ENCODE assay signal across 8 cellular contexts in the genomic region with DNA sequence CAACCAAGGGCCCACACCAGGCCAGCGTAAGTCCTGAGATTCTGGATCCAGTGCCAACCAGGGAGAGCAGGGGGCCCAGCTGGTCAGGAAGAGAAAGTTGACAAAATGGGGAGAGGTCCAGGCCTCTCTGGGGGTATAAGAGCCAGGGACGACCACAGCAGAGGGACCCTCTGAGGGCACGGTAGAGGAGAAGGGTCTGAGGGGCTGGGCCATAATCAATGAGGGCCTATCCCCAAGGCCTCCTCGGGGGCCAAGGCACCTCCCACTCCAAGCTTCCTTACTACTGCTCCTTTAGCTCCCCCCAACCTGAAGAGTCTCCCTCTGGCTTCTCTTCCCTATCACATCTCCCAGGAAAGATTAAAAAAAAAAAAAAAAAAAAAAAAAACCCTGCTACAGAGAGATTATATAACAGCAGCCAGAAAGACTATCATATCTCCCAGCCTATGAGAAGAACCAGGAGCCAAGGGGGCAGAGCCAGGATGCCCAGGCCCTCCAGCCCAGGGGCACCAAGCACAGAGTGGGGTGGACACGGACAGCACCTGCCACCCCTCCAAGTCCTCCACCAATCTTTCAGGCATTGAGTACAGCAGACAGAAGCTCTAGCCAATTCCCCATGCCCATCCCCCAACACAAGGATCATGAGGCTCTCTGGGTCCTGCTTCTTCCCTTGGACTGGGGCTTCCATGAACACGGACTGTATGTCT. TPM values are rescaled to one million over a fixed set of nuclear protein-coding genes. Genes with fewer than 3 reads are reported as not detected.
A peak's percentile ranks its signal among the peaks of the same experiment; 100 is the strongest.
DNase-seq lines count a peak whose midpoint lies in the region; ATAC-seq and TF ChIP-seq lines count a peak whose summit lies in the region.

No MANE protein-coding gene starts in this region.

- H3K27me3 Mint-ChIP-seq in T-cell = no peaks in the 10 kb centered on the region

- H3K4me3 Mint-ChIP-seq in T-cell = peak overlapping the region; percentile 82 to 92 (median 90)

- in situ Hi-C loops in GM23248 (cut with MboI) = no loop called here

- no peaks in the 10 kb centered on the region for H3K9me3 ChIP-seq in GM23248 (ENCODE audit: low read depth)

- no peaks in the 10 kb centered on the region for H3K36me3 ChIP-seq in GM23248 (ENCODE audit: low read depth)

- H3K4me3 ChIP-seq in GM23248 (peak overlapping the region; percentile 96), fibroblast of villous mesenchyme (ENCODE audit: low read depth, low read length) (peak overlapping the region; percentile 80), skeletal muscle cell (ENCODE audit: low read depth, low read length) (peak overlapping the region; percentile 99)

- no peak overlapping the region for H2AFZ ChIP-seq in GM23248

- no peaks in the 10 kb centered on the region for H3K9me3 Mint-ChIP-seq in T-cell

- H4K20me1 ChIP-seq in GM23248 (ENCODE audit: insufficient read depth) = peaks cover 18% of the 10 kb centered on the region; the same call in 1 of the 2 replicates

- peaks cover 77% of the 10 kb centered on the region for H3K79me2 ChIP-seq in GM23248 (ENCODE audit: insufficient read depth)

- peak overlapping the region; percentile 89 for H3K4me2 ChIP-seq in GM23248 (ENCODE audit: unreplicated experiment)

- POLR2A ChIA-PET in T-cell (lab: Charles Lee) = interaction anchor here (0.5 to 1.0 kb wide), 5 partner anchors 10 to 219 kb away, joined by 3 to 7 read pairs (median 6); no protein-coding TSS in a partner anchor

- H3K9me2 ChIP-seq in GM23248 (ENCODE audit: insufficient read depth) = no peaks in the 10 kb centered on the region

- peak overlapping the region; percentile 74 to 92 for H3K27ac Mint-ChIP-seq in T-cell

- peaks cover 59% of the 10 kb centered on the region for H3K4me1 ChIP-seq in GM23248 (ENCODE audit: insufficient read depth)

- DNase-seq in GM23248 (peak; percentile 40), T-cell (no peak), fibroblast of villous mesenchyme (ENCODE audit: low read depth) (no peak), skeletal muscle cell (ENCODE audit: low read depth) (no peak), NCI-H187 (lab: John Stamatoyannopoulos, UW) (no peak), AG08396 (ENCODE audit: low spot score) (no peak)
- no peak for DNase-seq in stimulated activated CD4-positive, alpha-beta T cell treated with anti-CD3 and anti-CD28 coated beads, Interleukin-4, amount 100 ng/mL, for 1 hour

- CTCF ChIA-PET in T-cell (lab: Charles Lee) = interaction anchor here (0.7 to 1.3 kb wide), 4 partner anchors 10 to 84 kb away, joined by 3 to 4 read pairs (median 3); no protein-coding TSS in a partner anchor

- H3F3A ChIP-seq in GM23248 (ENCODE audit: insufficient read depth) = peaks cover 35% of the 10 kb centered on the region

- TF ChIP-seq CTCF in fibroblast of villous mesenchyme (IDR thresholded peaks at IDR 0.05; ENCODE audit: insufficient read depth, low read depth, low read length) = no peak

- H3K27ac ChIP-seq in GM23248 = peak overlapping the region; percentile 100

- peaks cover 10% of the 10 kb centered on the region for H3K36me3 Mint-ChIP-seq in T-cell

- WGBS in GM23248 (ENCODE audit: low coverage in 1 of 2, low lambda C conversion rate in 2 of 2, missing lambda C conversion rate in 2 of 2), 2 experiments = 38 to 39% methylated on average over 6 of the region's 6 CpGs

- ATAC-seq in T-cell (replicated peaks in 1 of 4) = no peak
- no peak for ATAC-seq in HG03175 (IDR thresholded peaks at IDR 0.05; ENCODE audit: unreplicated experiment)

- H3K27me3 ChIP-seq in GM23248 (replicated peaks; ENCODE audit: insufficient read depth) = no peaks in the 10 kb centered on the region

- H3K4me1 Mint-ChIP-seq in T-cell = peaks cover 69 to 79% (median 78%) of the 10 kb centered on the region in 3 donors

- peak overlapping the region; percentile 100 for H3K9ac ChIP-seq in GM23248

RNA-seq across cellular contexts. Expression of gene MEF2D, which starts 2.7 kb away (rescaled TPM):
- 22.3 and 23.6 TPM in 2 replicates for total RNA-seq in GM23248 (2014; rRNA removed; shearing (Covaris generic))
- polyA plus RNA-seq in GM23248 (2016; fragmentation: Nextera tagmentation; extraction: Ambion mirVana) = 32.1 and 34.1 TPM in 2 replicates
- 100 to 1,000 TPM in 2 of 5 donors, 10 to 100 TPM in 3; 60.7 to 133 (median 79.3) TPM for total RNA-seq in T-cell
- total RNA-seq in fibroblast of villous mesenchyme = 10.0 and 10.8 TPM in 2 replicates
